In genomic region chr3:48446425-48447193, GRCh38 we compare ENCODE assay signal across 1 cellular context.
TF ChIP-seq lines count a peak whose summit lies in the region.

TSS of gene ATRIP (plus strand) at chr3:48446737. CDS start at chr3:48446846, 109 bp downstream.

TF ChIP-seq in K562, 482 proteins besides CTCF, POLR2A, EP300 and RAD21 (continued from another document and continues in another):
- TF ChIP-seq MBD1 (CRISPR knock-in tag; IDR thresholded peaks at IDR 0.05), result no peak
- TF ChIP-seq ZBTB17 (CRISPR knock-in tag; IDR thresholded peaks at IDR 0.05), result peak; percentile 80
- no peak for TF ChIP-seq ZNF175 (CRISPR knock-in tag; IDR thresholded peaks at IDR 0.05; ENCODE audit: low read depth)
- no peak for TF ChIP-seq BCOR (IDR thresholded peaks at IDR 0.05)
- TF ChIP-seq POLR2AphosphoS5 (IDR thresholded peaks at IDR 0.05; ENCODE audit: control insufficient read depth, insufficient read depth, low read depth, low read length), result peak; percentile 92
- TF ChIP-seq ZFP30 (CRISPR knock-in tag; IDR thresholded peaks at IDR 0.05; ENCODE audit: borderline replicate concordance), result no peak
- no peak for TF ChIP-seq CBX5 (IDR thresholded peaks at IDR 0.05; ENCODE audit: borderline replicate concordance, low read depth)
- no peak for TF ChIP-seq ZNF830 (CRISPR knock-in tag; IDR thresholded peaks at IDR 0.05)
- TF ChIP-seq SRSF1 (IDR thresholded peaks at IDR 0.05; ENCODE audit: low read depth, low read length), result no peak
- peak; percentile 79 for TF ChIP-seq HCFC1 (IDR thresholded peaks at IDR 0.05; ENCODE audit: low read depth, low read length)
- TF ChIP-seq FOXK2 (conservative IDR thresholded peaks at IDR 0.05 in 1 of 2, IDR thresholded peaks at IDR 0.05 in 1 of 2; ENCODE audit: low read depth in 2 of 2), result peak; percentile 60 to 68; a peak in 2 of 4 replicates
- TF ChIP-seq ZNF778 (CRISPR knock-in tag; IDR thresholded peaks at IDR 0.05), result no peak
- TF ChIP-seq RERE (CRISPR knock-in tag; IDR thresholded peaks at IDR 0.05; ENCODE audit: borderline replicate concordance), result no peak
- no peak for TF ChIP-seq ZEB2 (IDR thresholded peaks at IDR 0.05)
- TF ChIP-seq VEZF1 (CRISPR knock-in tag; IDR thresholded peaks at IDR 0.05), result peak; percentile 75
- no peak for TF ChIP-seq BCL6 (CRISPR knock-in tag; IDR thresholded peaks at IDR 0.05)
- TF ChIP-seq ZSCAN32 (CRISPR knock-in tag; IDR thresholded peaks at IDR 0.05), result no peak
- no peak for TF ChIP-seq ARNT (IDR thresholded peaks at IDR 0.05)
- 0 out of 2 replicates have a peak, but pooled peaks have one; percentile 38 for TF ChIP-seq GTF2F1 (IDR thresholded peaks at IDR 0.05; ENCODE audit: low read depth, low read length)
- no peak for TF ChIP-seq MAFG (tag; conservative IDR thresholded peaks at IDR 0.05)
- TF ChIP-seq ZNF79 (CRISPR knock-in tag; IDR thresholded peaks at IDR 0.05; ENCODE audit: low read depth), result no peak
- TF ChIP-seq HNRNPL (IDR thresholded peaks at IDR 0.05; ENCODE audit: low read depth, low read length), result no peak
- no peak for TF ChIP-seq DEAF1 (CRISPR knock-in tag; IDR thresholded peaks at IDR 0.05)
- no peak for TF ChIP-seq FOXM1 (IDR thresholded peaks at IDR 0.05; ENCODE audit: low read depth)
- TF ChIP-seq FOXM1 (CRISPR knock-in tag; IDR thresholded peaks at IDR 0.05; ENCODE audit: low read depth), result no peak
- TF ChIP-seq TEAD4 (IDR thresholded peaks at IDR 0.05; ENCODE audit: low read length), result no peak
- no peak for TF ChIP-seq TEAD4 (CRISPR knock-in tag; IDR thresholded peaks at IDR 0.05; ENCODE audit: borderline replicate concordance)
- TF ChIP-seq MAX (CRISPR knock-in tag; IDR thresholded peaks at IDR 0.05), result peak; percentile 63; the same call in 1 of the 2 replicates
- peak; percentile 98 for TF ChIP-seq MTA1 (IDR thresholded peaks at IDR 0.05; ENCODE audit: borderline replicate concordance)
- TF ChIP-seq TFAM (CRISPR knock-in tag; conservative IDR thresholded peaks at IDR 0.05), result no peak
- peak; percentile 65; the same call in 1 of the 2 replicates for TF ChIP-seq SMAD4 (CRISPR knock-in tag; conservative IDR thresholded peaks at IDR 0.05)
- TF ChIP-seq ZNF644 (tag; IDR thresholded peaks at IDR 0.05; ENCODE audit: low read depth), result no peak
- TF ChIP-seq CCNT2 (IDR thresholded peaks at IDR 0.05; ENCODE audit: borderline replicate concordance, extremely low read depth, insufficient read length, low read depth, low read length), result peak; percentile 75
- no peak for TF ChIP-seq ZNF134 (CRISPR knock-in tag; conservative IDR thresholded peaks at IDR 0.05)
- TF ChIP-seq SUPT5H (IDR thresholded peaks at IDR 0.05), result peak; percentile 75
- TF ChIP-seq ATF7 (IDR thresholded peaks at IDR 0.05), result peak; percentile 80; the same call in 1 of the 2 replicates
- 0 out of 2 replicates have a peak, but pooled peaks have one; percentile 52 for TF ChIP-seq KLF1 (tag; IDR thresholded peaks at IDR 0.05)
- TF ChIP-seq ZNF655 (CRISPR knock-in tag; IDR thresholded peaks at IDR 0.05), result no peak
- no peak for TF ChIP-seq AFF1 (IDR thresholded peaks at IDR 0.05; ENCODE audit: low read depth in 1 of 2, partially characterized antibody in 2 of 2)
- TF ChIP-seq ZNF347 (CRISPR knock-in tag; IDR thresholded peaks at IDR 0.05; ENCODE audit: low read depth), result no peak
- peak; percentile 60; the same call in 1 of the 2 replicates for TF ChIP-seq GABPA (tag; conservative IDR thresholded peaks at IDR 0.05; ENCODE audit: low read depth)
- TF ChIP-seq ARID3B (CRISPR knock-in tag; IDR thresholded peaks at IDR 0.05; ENCODE audit: borderline replicate concordance), result no peak
- TF ChIP-seq HBP1 (CRISPR knock-in tag; IDR thresholded peaks at IDR 0.05), result no peak
- TF ChIP-seq HMGN3 (IDR thresholded peaks at IDR 0.05; ENCODE audit: borderline replicate concordance, extremely low read depth, insufficient read length, low read depth, low read length), result peak; percentile 82
- peak; percentile 54 for TF ChIP-seq GATAD2B (IDR thresholded peaks at IDR 0.05; ENCODE audit: borderline replicate concordance)
